Comparison of ENCODE assay signal across 8 cellular contexts in genomic region chr1:37474697-37475379, GRCh38. TPM values are rescaled to one million over a fixed set of nuclear protein-coding genes. Genes with fewer than 3 reads are reported as not detected.
DNase-seq lines count a peak whose midpoint lies in the region.

No MANE protein-coding gene starts in this region.

- H3K36me3 ChIP-seq in iPS DF 6.9 (ENCODE audit: control insufficient read depth, insufficient read depth, low read length) (peaks cover 4% of the 10 kb centered on the region), skeletal muscle tissue (ENCODE audit: control insufficient read depth in 3 of 3, insufficient read depth in 3 of 3, low read length in 3 of 3) (peaks cover 10 to 17% (median 16%) of the 10 kb centered on the region in 3 donors)

- no peak overlapping the region for H3K27ac ChIP-seq in iPS DF 6.9 (ENCODE audit: low read length)
- H3K27ac ChIP-seq in skeletal muscle tissue (ENCODE audit: low read depth, low read length), result peak overlapping the region; percentile 95

- DNase-seq in D341Med (ENCODE audit: low spot score), result peak; percentile 65
- DNase-seq in HT1080 (ENCODE audit: low read depth), result peak; percentile 51
- DNase-seq in activated naive CD8-positive, alpha-beta T cell treated with anti-CD3 and anti-CD28 coated beads for 36 hours, result peak; percentile 47
- DNase-seq in iPS DF 6.9 (ENCODE audit: low read depth, low spot score), result no peak
- DNase-seq in NCI-H2196 (lab: John Stamatoyannopoulos, UW; ENCODE audit: unreplicated experiment), result no peak
- DNase-seq in SW480 (ENCODE audit: low spot score), result no peak
- no peak for DNase-seq in activated gamma-delta T cell (lab: John Stamatoyannopoulos, UW)

- H3K4me1 Mint-ChIP-seq in activated naive CD8-positive, alpha-beta T cell treated with anti-CD3 and anti-CD28 coated beads for 36 hours, result peaks cover 44% of the 10 kb centered on the region

- H3K9me3 ChIP-seq in iPS DF 6.9 (ENCODE audit: control insufficient read depth, insufficient read depth, low read length), result no peaks in the 10 kb centered on the region
- no peaks in the 10 kb centered on the region for H3K9me3 ChIP-seq in skeletal muscle tissue (ENCODE audit: control insufficient read depth in 3 of 3, low read length in 3 of 3)

- peak overlapping the region; percentile 81 to 94 (median 92) for H3K9ac ChIP-seq in skeletal muscle tissue (ENCODE audit: low read depth in 1 of 3, low read length in 3 of 3)

- no CpG with 5 or more reads among the region's 38 CpGs for WGBS in iPS DF 6.9 (ENCODE audit: insufficient coverage, insufficient read length)

- H3K4me3 Mint-ChIP-seq in activated naive CD8-positive, alpha-beta T cell treated with anti-CD3 and anti-CD28 coated beads for 36 hours, result peak overlapping the region; percentile 97

- no peaks in the 10 kb centered on the region for H3K9me3 Mint-ChIP-seq in activated naive CD8-positive, alpha-beta T cell treated with anti-CD3 and anti-CD28 coated beads for 36 hours

- peak overlapping the region; percentile 99 for H3K27ac Mint-ChIP-seq in activated naive CD8-positive, alpha-beta T cell treated with anti-CD3 and anti-CD28 coated beads for 36 hours

- H3K4me1 ChIP-seq in iPS DF 6.9 (ENCODE audit: control insufficient read depth, insufficient read depth, low read length) (peaks cover 17% of the 10 kb centered on the region), skeletal muscle tissue (ENCODE audit: control insufficient read depth in 3 of 3, insufficient read depth in 3 of 3, low read length in 3 of 3) (peaks cover 73 to 85% (median 77%) of the 10 kb centered on the region in 3 donors)

- no peaks in the 10 kb centered on the region; the same call in 1 of the 2 replicates for H3K27me3 ChIP-seq in iPS DF 6.9 (ENCODE audit: control insufficient read depth, insufficient read depth, low read length)
- H3K27me3 ChIP-seq in skeletal muscle tissue (ENCODE audit: control insufficient read depth in 3 of 3, insufficient read depth in 3 of 3, low read length in 3 of 3), result no peaks in the 10 kb centered on the region

- no peaks in the 10 kb centered on the region for H3K27me3 Mint-ChIP-seq in activated naive CD8-positive, alpha-beta T cell treated with anti-CD3 and anti-CD28 coated beads for 36 hours

- H3K4me3 ChIP-seq in iPS DF 6.9 (ENCODE audit: low read length), result peak overlapping the region; percentile 61
- peak overlapping the region; percentile 75 to 100 (median 82) for H3K4me3 ChIP-seq in skeletal muscle tissue (ENCODE audit: low read length in 3 of 3)

- H3K36me3 Mint-ChIP-seq in activated naive CD8-positive, alpha-beta T cell treated with anti-CD3 and anti-CD28 coated beads for 36 hours, result peaks cover 48% of the 10 kb centered on the region

RNA-seq across cellular contexts. Expression of gene ZC3H12A, which starts 0.5 kb away (rescaled TPM):
- total RNA-seq in HT1080 (2014; rRNA removed; shearing (Covaris generic)), result 8.7 and 9.8 TPM in 2 replicates
- 7.6 and 10.3 TPM in 2 replicates for polyA plus RNA-seq in HT1080 (2015; cell fraction: cytosol; rRNA removed)
- polyA plus RNA-seq in HT1080 (2015; cell fraction: nucleus; rRNA removed), result 47.2 and 49.4 TPM in 2 replicates
- total RNA-seq in activated naive CD8-positive, alpha-beta T cell treated with anti-CD3 and anti-CD28 coated beads for 36 hours, result 10 to 100 TPM; 29.2 to 29.4 TPM
- 1.0 TPM for total RNA-seq in skeletal muscle tissue

RNA-seq across cellular contexts. Expression of gene MEAF6, which starts 39.7 kb away (rescaled TPM):
- 65.4 and 72.9 TPM in 2 replicates for total RNA-seq in HT1080 (2014; rRNA removed; shearing (Covaris generic))
- polyA plus RNA-seq in HT1080 (2015; cell fraction: cytosol; rRNA removed), result 79.2 and 84.5 TPM in 2 replicates
- polyA plus RNA-seq in HT1080 (2015; cell fraction: nucleus; rRNA removed), result 45.8 and 50.2 TPM in 2 replicates
- total RNA-seq in activated naive CD8-positive, alpha-beta T cell treated with anti-CD3 and anti-CD28 coated beads for 36 hours, result 10 to 100 TPM; 78.3 to 83.3 TPM
- 36.5 TPM for total RNA-seq in skeletal muscle tissue

Comparison
In these comparisons a context has a peak if more than half of its experiments do, and no peak if none do; other contexts are left out.
1. DNase-seq: peak in D341Med (single experiment), HT1080 (single experiment) and activated naive CD8-positive, alpha-beta T cell treated with anti-CD3 and anti-CD28 coated beads for 36 hours (single experiment); none in iPS DF 6.9 (single experiment), NCI-H2196 (single experiment), SW480 (single experiment) and activated gamma-delta T cell (single experiment).